In the genomic region with DNA sequence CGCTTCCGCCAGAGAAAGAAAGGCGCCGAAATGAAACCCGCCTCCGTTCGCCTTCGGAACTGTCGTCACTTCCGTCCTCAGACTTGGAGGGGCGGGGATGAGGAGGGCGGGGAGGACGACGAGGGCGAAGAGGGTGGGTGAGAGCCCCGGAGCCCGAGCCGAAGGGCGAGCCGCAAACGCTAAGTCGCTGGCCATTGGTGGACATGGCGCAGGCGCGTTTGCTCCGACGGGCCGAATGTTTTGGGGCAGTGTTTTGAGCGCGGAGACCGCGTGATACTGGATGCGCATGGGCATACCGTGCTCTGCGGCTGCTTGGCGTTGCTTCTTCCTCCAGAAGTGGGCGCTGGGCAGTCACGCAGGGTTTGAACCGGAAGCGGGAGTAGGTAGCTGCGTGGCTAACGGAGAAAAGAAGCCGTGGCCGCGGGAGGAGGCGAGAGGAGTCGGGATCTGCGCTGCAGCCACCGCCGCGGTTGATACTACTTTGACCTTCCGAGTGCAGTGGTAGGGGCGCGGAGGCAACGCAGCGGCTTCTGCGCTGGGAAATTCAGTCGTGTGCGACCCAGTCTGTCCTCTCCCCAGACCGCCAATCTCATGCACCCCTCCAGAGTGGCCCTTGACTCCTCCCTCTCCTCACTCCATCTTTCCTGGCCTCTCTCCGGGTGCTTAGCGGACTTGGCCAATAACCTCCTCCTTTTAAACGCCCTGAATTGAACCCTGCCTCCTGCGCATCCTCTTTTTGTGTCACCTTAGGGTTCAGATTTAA, we compare ENCODE assay signal across 8 cellular contexts. TPM values are rescaled to one million over a fixed set of nuclear protein-coding genes. Genes with fewer than 3 reads are reported as not detected.
DNase-seq lines count a peak whose midpoint lies in the region; ATAC-seq and TF ChIP-seq lines count a peak whose summit lies in the region.

Gene ATM (plus strand): TSS at position 382 of the 763 bp plus-strand sequence. CDS start 4,558 bp downstream, outside the sequence.

- H3K36me3 ChIP-seq in HAP-1 (replicated peaks) (peaks cover 14% of the 10 kb centered on the region), MG63 (peaks cover 15% of the 10 kb centered on the region), neuron (ENCODE audit: insufficient read depth, low read length) (peaks cover 12% of the 10 kb centered on the region)

- H3K4me1 ChIP-seq in HAP-1 (peaks cover 25% of the 10 kb centered on the region), foreskin keratinocyte (peaks cover 5% of the 10 kb centered on the region), neuron (ENCODE audit: insufficient read depth, low read length) (peaks cover 32% of the 10 kb centered on the region)

- H3K9me3 ChIP-seq in HAP-1: no peaks in the 10 kb centered on the region
- H3K9me3 ChIP-seq in MG63: no peaks in the 10 kb centered on the region
- no peaks in the 10 kb centered on the region for H3K9me3 ChIP-seq in neuron (ENCODE audit: low read length)

- in situ Hi-C loops in HAP-1 (cut with MboI; ENCODE audit: low sequenced_read_pairs): loop anchor here (10.0 to 25.0 kb wide), 2 partner anchors 272 to 439 kb away; partner anchors contain the start of genes DDX10 and POGLUT3

- DNase-seq in GDM1 (lab: John Stamatoyannopoulos, UW): peak; percentile 99
- DNase-seq in HAP-1 (ENCODE audit: low spot score in 2 of 2): peak; percentile 98 to 99
- DNase-seq in MG63: peak; percentile 99
- peak; percentile 99 for DNase-seq in SHP77 treated with DMSO at 0.1 percent for 48 hours (lab: John Stamatoyannopoulos, UW)
- peak; percentile 98 for DNase-seq in activated gamma-delta T cell (lab: John Stamatoyannopoulos, UW)
- DNase-seq in foreskin keratinocyte: peak; percentile 98

- H3K27me3 ChIP-seq in HAP-1 (ENCODE audit: low read depth) (no peaks in the 10 kb centered on the region), MG63 (no peaks in the 10 kb centered on the region), foreskin keratinocyte (no peaks in the 10 kb centered on the region), neuron (ENCODE audit: insufficient read depth, low read length) (no peaks in the 10 kb centered on the region)

- peak within 1 kb of the TSS; percentile 91 for H3K27ac ChIP-seq in foreskin keratinocyte

- peak; percentile 93 for ATAC-seq in foreskin keratinocyte

- H3K4me3 ChIP-seq in HAP-1 (peak within 1 kb of the TSS; percentile 69), MG63 (peak within 1 kb of the TSS; percentile 79), neuron (ENCODE audit: low read length) (peak within 1 kb of the TSS; percentile 90)

- TF ChIP-seq CTCF in foreskin keratinocyte (conservative IDR thresholded peaks at IDR 0.05) (peak; percentile 99), subcutaneous adipose tissue (IDR thresholded peaks at IDR 0.05; ENCODE audit: low read depth) (no peak)

- H2AFZ ChIP-seq in neuron (ENCODE audit: low read depth, low read length): peak within 1 kb of the TSS; percentile 79

RNA-seq across cellular contexts. Expression of gene ATM, which starts in this region (rescaled TPM):
- total RNA-seq in MG63 (2014; rRNA removed; shearing (Covaris generic); ENCODE audit: low replicate concordance): 10.8 and 24.3 TPM in 2 replicates
- total RNA-seq in foreskin keratinocyte: 21.9 and 24.1 TPM in 2 replicates
- polyA plus RNA-seq in foreskin keratinocyte: 4.9 and 6.5 TPM in 2 replicates
- total RNA-seq in subcutaneous adipose tissue: 100 to 1,000 TPM in 2 of 4 donors, 10 to 100 TPM in 2; 72.9 to 109 (median 102) TPM

Comparison
In these comparisons a context has a peak if more than half of its experiments do, and no peak if none do; other contexts are left out.
1. Peak in every context shown above with its lines: DNase-seq, ATAC-seq, H3K4me3 ChIP-seq and H3K27ac ChIP-seq.